ENCODE assay signal across 13 cellular contexts in the genomic region with DNA sequence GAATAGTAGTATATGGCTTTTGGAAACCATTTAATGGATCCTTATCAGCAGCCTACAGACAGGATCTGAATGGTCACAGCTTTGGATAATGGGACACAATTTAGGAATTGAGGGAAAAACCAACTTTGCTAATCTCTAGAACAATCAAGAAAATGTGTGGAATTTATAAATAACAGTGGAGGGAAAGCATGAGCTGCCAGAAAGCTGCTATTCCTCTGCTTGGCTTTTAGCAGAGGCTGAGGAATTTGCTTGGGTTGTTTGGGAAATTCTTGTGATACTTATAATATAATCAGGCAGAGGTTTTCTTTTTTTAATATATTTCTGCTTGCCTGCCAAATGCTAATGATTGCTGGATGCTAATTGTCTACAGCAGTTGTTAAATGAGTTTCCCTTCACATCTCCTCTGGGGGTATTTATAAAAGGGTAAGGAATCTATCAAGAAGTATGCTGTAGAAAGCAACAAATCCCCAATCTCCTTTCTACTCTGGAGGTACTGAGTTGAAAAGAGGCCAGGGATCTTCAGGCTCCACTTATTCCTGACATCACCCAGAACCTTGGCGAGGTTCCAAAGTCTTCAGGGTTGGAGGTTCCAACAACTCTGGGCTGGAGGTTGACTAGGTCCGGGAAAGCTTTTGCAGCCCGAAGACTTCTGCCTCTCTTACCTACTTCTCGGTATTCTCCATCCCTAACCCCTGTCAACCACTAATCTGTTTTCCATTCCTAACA.
DNase-seq lines count a peak whose midpoint lies in the region; ATAC-seq and TF ChIP-seq lines count a peak whose summit lies in the region.
"Had no signal": no experiment of that assay in that cellular context is flagged by ENCODE, and none has a peak within 500 bp of the region (broad histone marks: within the 10 kb centered on the region; RNA-seq: fewer than 3 reads in every experiment).

No MANE protein-coding gene starts in this region.

- WGBS in prostate gland: 62% methylated on average over 4 of the region's 4 CpGs

- no peaks in the 10 kb centered on the region for H3K9me3 ChIP-seq in cardiac muscle cell (ENCODE audit: low read depth)
- H3K9me3 ChIP-seq in prostate gland: no peaks in the 10 kb centered on the region

- no peaks in the 10 kb centered on the region for H3K4me1 ChIP-seq in cardiac muscle cell (ENCODE audit: low read depth)
- H3K4me1 ChIP-seq in prostate gland (replicated peaks): no peaks in the 10 kb centered on the region

- H3K36me3 ChIP-seq in cardiac muscle cell (no peaks in the 10 kb centered on the region), prostate gland (no peaks in the 10 kb centered on the region)

- DNase-seq in cardiac muscle cell (ENCODE audit: low read depth in 1 of 2, low spot score in 1 of 2) (peak; percentile 15 to 20), Right ventricle myocardium inferior (ENCODE audit: missing footprints) (no peak), astrocyte of the cerebellum (ENCODE audit: low read depth) (peak; percentile 46), iPS-NIHi11 (ENCODE audit: low spot score) (peak; percentile 30), prostate gland (ENCODE audit: low spot score) (no peak), hippocampal formation (lab: John Stamatoyannopoulos, UW) (no peak)
- no peak for DNase-seq in stimulated activated naive CD8-positive, alpha-beta T cell treated with anti-CD3 and anti-CD28 coated beads, Interleukin-15, Interleukin-2, amounts not matched to agents 100 U/mL and 50 U/mL, for 24 hours
- DNase-seq: activated CD4-positive, alpha-beta memory T cell treated with anti-CD3 and anti-CD28 coated beads, Interleukin-2, amount 10 ng/mL, durations not matched to agents 7 days and 5 days; AML-193; naive thymus-derived CD8-positive, alpha-beta T cell; NCI-H526 treated with DMSO at 0.1 percent for 48 hours; stimulated activated CD4-positive, alpha-beta T cell treated with anti-CD3 and anti-CD28 coated beads, Interleukin-15, amount 100 ng/mL, for 24 hours had no signal

- TF ChIP-seq CTCF in cardiac muscle cell (IDR thresholded peaks at IDR 0.05; ENCODE audit: low read depth, low read length): no peak
- TF ChIP-seq CTCF in astrocyte of the cerebellum (IDR thresholded peaks at IDR 0.05; ENCODE audit: low read depth, low read length, missing control alignments): no peak
- TF ChIP-seq CTCF in prostate gland (IDR thresholded peaks at IDR 0.05): no peak

- H3K27me3 ChIP-seq in cardiac muscle cell: no peaks in the 10 kb centered on the region
- H3K27me3 ChIP-seq in prostate gland (replicated peaks; ENCODE audit: insufficient read depth): no peaks in the 10 kb centered on the region

- intact Hi-C loops in Right ventricle myocardium inferior (cut with DNase I): no loop called here
- intact Hi-C loops in prostate gland (cut with DNase I): no loop called here

- H3K4me3 ChIP-seq in cardiac muscle cell: no peak overlapping the region
- no peak overlapping the region for H3K4me3 ChIP-seq in astrocyte of the cerebellum (ENCODE audit: low read depth, low read length)
- no peak overlapping the region for H3K4me3 ChIP-seq in prostate gland

- TF ChIP-seq POLR2A in prostate gland (IDR thresholded peaks at IDR 0.05): no peak

- in situ Hi-C loops in astrocyte of the cerebellum (cut with HindIII; ENCODE audit: low sequenced_read_pairs): no loop called here

- H3K27ac ChIP-seq in cardiac muscle cell (no peak overlapping the region), prostate gland (no peak overlapping the region)

- ATAC-seq in Right ventricle myocardium inferior (no peak), GM19023 (IDR thresholded peaks at IDR 0.05; ENCODE audit: unreplicated experiment) (no peak)
- ATAC-seq in stimulated activated naive CD8-positive, alpha-beta T cell treated with anti-CD3 and anti-CD28 coated beads, Interleukin-15, Interleukin-2, amounts not matched to agents 100 U/mL and 50 U/mL, for 24 hours: no peak
- ATAC-seq: naive thymus-derived CD8-positive, alpha-beta T cell had no signal

Comparison
In these comparisons a context has a peak if more than half of its experiments do, and no peak if none do; other contexts are left out.
1. DNase-seq: peak in cardiac muscle cell (2 of 2), astrocyte of the cerebellum (single experiment) and iPS-NIHi11 (single experiment); none in Right ventricle myocardium inferior (single experiment), prostate gland (single experiment), stimulated activated naive CD8-positive, alpha-beta T cell treated with anti-CD3 and anti-CD28 coated beads, Interleukin-15, Interleukin-2, amounts not matched to agents 100 U/mL and 50 U/mL, for 24 hours (single experiment) and hippocampal formation (0 of 2).